In the genomic region with DNA sequence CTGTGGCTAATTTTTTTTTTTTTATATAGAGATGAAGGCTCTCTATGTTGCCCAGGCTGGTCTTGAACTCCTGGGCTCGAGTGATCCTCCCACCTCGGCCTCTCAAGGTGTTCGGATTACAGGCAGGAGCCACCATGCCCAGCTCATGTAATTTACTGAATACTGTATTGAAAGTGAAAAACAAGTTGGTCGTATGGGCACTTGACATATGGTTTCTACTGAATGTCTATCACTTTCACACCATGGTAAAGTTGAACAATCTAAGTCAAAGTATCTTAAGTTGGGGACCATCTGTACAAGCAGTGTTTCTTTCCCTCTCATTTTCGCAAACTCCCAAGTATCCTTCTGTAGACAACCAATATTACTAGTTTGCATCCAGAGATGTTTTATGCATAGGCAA, we compare ENCODE assay signal across 19 cellular contexts.
DNase-seq lines count a peak whose midpoint lies in the region; ATAC-seq and TF ChIP-seq lines count a peak whose summit lies in the region.
"Had no signal": no experiment of that assay in that cellular context is flagged by ENCODE, and none has a peak within 500 bp of the region (broad histone marks: within the 10 kb centered on the region; RNA-seq: fewer than 3 reads in every experiment).

No MANE protein-coding gene starts in this region.

- no peak overlapping the region for H2AFZ ChIP-seq in MM.1S (ENCODE audit: low read length)

- H3K27ac Mint-ChIP-seq in activated naive CD8-positive, alpha-beta T cell treated with anti-CD3 and anti-CD28 coated beads for 36 hours = no peak overlapping the region
- H3K27ac Mint-ChIP-seq: B cell; CD4-positive, CD25-positive, alpha-beta regulatory T cell; CD8-positive, alpha-beta T cell; HFFc6 had no signal

- H3K27me3 Mint-ChIP-seq in activated naive CD8-positive, alpha-beta T cell treated with anti-CD3 and anti-CD28 coated beads for 36 hours = peaks cover 20% of the 10 kb centered on the region

- H3K27me3 ChIP-seq in MM.1S (replicated peaks; ENCODE audit: insufficient read depth, low read length) = no peaks in the 10 kb centered on the region
- H3K27me3 ChIP-seq: BLaER1 had no signal

- ATAC-seq in GM18868 (IDR thresholded peaks at IDR 0.05; ENCODE audit: unreplicated experiment) (peak; percentile 80), GM19328 (IDR thresholded peaks at IDR 0.05; ENCODE audit: unreplicated experiment) (no peak)
- ATAC-seq: CD8-positive, alpha-beta T cell had no signal

- H3K36me3 Mint-ChIP-seq in activated naive CD8-positive, alpha-beta T cell treated with anti-CD3 and anti-CD28 coated beads for 36 hours = no peaks in the 10 kb centered on the region
- H3K36me3 Mint-ChIP-seq: CD4-positive, CD25-positive, alpha-beta regulatory T cell; CD8-positive, alpha-beta T cell had no signal

- peaks cover 8% of the 10 kb centered on the region; the same call in 1 of the 2 replicates for H3K4me1 ChIP-seq in MM.1S (ENCODE audit: low read length)
- H3K4me1 ChIP-seq: Caco-2, HAP-1 had no signal

- H3K4me3 ChIP-seq in GM12865 (ENCODE audit: low read depth, low read length) = no peak overlapping the region
- no peak overlapping the region for H3K4me3 ChIP-seq in MM.1S (ENCODE audit: low read length)
- H3K4me3 ChIP-seq: BLaER1, HAP-1 had no signal

- no peaks in the 10 kb centered on the region for H3K9me3 Mint-ChIP-seq in activated naive CD8-positive, alpha-beta T cell treated with anti-CD3 and anti-CD28 coated beads for 36 hours
- H3K9me3 Mint-ChIP-seq: CD8-positive, alpha-beta T cell had no signal

- no peaks in the 10 kb centered on the region for H4K20me1 ChIP-seq in MM.1S (ENCODE audit: insufficient read depth, low read length)
- H4K20me1 ChIP-seq: BLaER1 had no signal

- no peaks in the 10 kb centered on the region for H3K36me3 ChIP-seq in MM.1S (replicated peaks; ENCODE audit: insufficient read depth, low read length)
- H3K36me3 ChIP-seq: BLaER1, HAP-1 had no signal

- TF ChIP-seq CTCF in GM12865 (IDR thresholded peaks at IDR 0.05; ENCODE audit: insufficient read depth, low read depth, low read length, missing control alignments) (no peak), MM.1S (IDR thresholded peaks at IDR 0.05; ENCODE audit: low read length) (no peak)

- H3K27ac ChIP-seq in MM.1S (ENCODE audit: low read length) = no peak overlapping the region
- H3K27ac ChIP-seq: 22Rv1, BLaER1, C4-2B had no signal

- no peak overlapping the region for H3K4me3 Mint-ChIP-seq in activated naive CD8-positive, alpha-beta T cell treated with anti-CD3 and anti-CD28 coated beads for 36 hours
- H3K4me3 Mint-ChIP-seq: B cell; CD8-positive, alpha-beta T cell; HFFc6 had no signal

- H3K9me2 ChIP-seq in MM.1S (replicated peaks; ENCODE audit: insufficient read depth, low read length) = no peaks in the 10 kb centered on the region

- H3F3A ChIP-seq in MM.1S (ENCODE audit: insufficient read depth, low read length) = no peaks in the 10 kb centered on the region

- no peak overlapping the region for H3K9ac ChIP-seq in MM.1S (ENCODE audit: low read length)
- H3K9ac ChIP-seq: BLaER1 had no signal

- no peaks in the 10 kb centered on the region for H3K4me1 Mint-ChIP-seq in activated naive CD8-positive, alpha-beta T cell treated with anti-CD3 and anti-CD28 coated beads for 36 hours
- H3K4me1 Mint-ChIP-seq: CD4-positive, CD25-positive, alpha-beta regulatory T cell had no signal

- H3K79me2 ChIP-seq in MM.1S (ENCODE audit: low read length) = no peaks in the 10 kb centered on the region

- DNase-seq in GM12865 (ENCODE audit: low read depth) (peak; percentile 13), MM.1S (peak; percentile 46), NCI-H2029 (lab: John Stamatoyannopoulos, UW) (no peak)
- no peak for DNase-seq in activated naive CD8-positive, alpha-beta T cell treated with anti-CD3 and anti-CD28 coated beads for 36 hours
- DNase-seq: Caco-2; CD4-positive, CD25-positive, alpha-beta regulatory T cell; CD8-positive, alpha-beta T cell; DMS153; EL; GDM1; GOT3; HFFc6 had no signal

- H3K4me2 ChIP-seq in MM.1S (ENCODE audit: low read depth, low read length) = no peak overlapping the region
- H3K4me2 ChIP-seq: BLaER1 had no signal

- H3K9me3 ChIP-seq in MM.1S (replicated peaks; ENCODE audit: insufficient read depth, low read length) = no peaks in the 10 kb centered on the region
- H3K9me3 ChIP-seq: Caco-2, HAP-1 had no signal

Comparison
In these comparisons a context has a peak if more than half of its experiments do, and no peak if none do; other contexts are left out.
1. DNase-seq: peak in GM12865 (single experiment) and MM.1S (single experiment); none in activated naive CD8-positive, alpha-beta T cell treated with anti-CD3 and anti-CD28 coated beads for 36 hours (single experiment) and NCI-H2029 (single experiment).